Comparison of ENCODE assay signal across 18 cellular contexts in the genomic region with DNA sequence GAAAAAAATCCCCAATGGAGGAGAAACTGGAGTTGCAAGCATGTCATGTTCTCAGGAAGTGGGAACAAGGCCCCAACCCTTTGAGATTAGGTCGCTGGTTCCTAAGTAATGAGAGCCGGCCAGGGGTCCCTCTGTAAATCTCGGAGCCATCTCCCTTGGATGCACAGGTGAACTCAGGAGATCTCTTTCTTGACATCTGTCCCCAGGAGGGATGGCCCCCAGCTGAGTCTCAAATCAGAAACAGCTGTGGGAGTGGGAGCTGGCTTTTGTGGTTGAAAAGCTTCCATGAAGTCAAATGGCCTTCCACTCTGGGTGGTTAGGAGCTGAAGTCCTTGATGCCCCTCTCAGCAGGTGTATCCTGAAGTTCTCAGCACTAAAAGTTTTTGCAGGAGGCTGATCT.
A peak's percentile ranks its signal among the peaks of the same experiment; 100 is the strongest.
DNase-seq lines count a peak whose midpoint lies in the region; ATAC-seq and TF ChIP-seq lines count a peak whose summit lies in the region.
"Had no signal": no experiment of that assay in that cellular context is flagged by ENCODE, and none has a peak within 500 bp of the region (broad histone marks: within the 10 kb centered on the region; RNA-seq: fewer than 3 reads in every experiment).

No MANE protein-coding gene starts in this region.

- no peak overlapping the region for H4K91ac ChIP-seq in mesenchymal stem cell (ENCODE audit: low read length)

- no peaks in the 10 kb centered on the region for H3K9me3 Mint-ChIP-seq in osteocyte (ENCODE audit: unreplicated experiment)
- H3K9me3 Mint-ChIP-seq: GM23338, HFFc6 had no signal

- no peak overlapping the region for H2BK12ac ChIP-seq in mesenchymal stem cell (ENCODE audit: low read length in 2 of 2)

- H3K9ac ChIP-seq in BLaER1: no peak overlapping the region
- no peak overlapping the region for H3K9ac ChIP-seq in mesenchymal stem cell (ENCODE audit: low read length)
- H3K9ac ChIP-seq in Karpas-422 (ENCODE audit: low read length): no peak overlapping the region

- no peak overlapping the region for H3K4me3 Mint-ChIP-seq in osteocyte (ENCODE audit: unreplicated experiment)
- H3K4me3 Mint-ChIP-seq: CD4-positive, CD25-positive, alpha-beta regulatory T cell; CD8-positive, alpha-beta memory T cell; GM23338; HFFc6 had no signal

- CTCF ChIA-PET in HEK293 (lab: Yijun Ruan, JAX): interaction anchor here (0.7 kb wide), 1 partner anchor 51 kb away, joined by 3 read pairs; no protein-coding TSS in a partner anchor

- H3K9me2 ChIP-seq in Karpas-422 (replicated peaks; ENCODE audit: insufficient read depth, low read length): no peaks in the 10 kb centered on the region

- no peak overlapping the region for H3K18ac ChIP-seq in mesenchymal stem cell (ENCODE audit: low read depth in 1 of 2, low read length in 2 of 2)

- H3K36me3 Mint-ChIP-seq in osteocyte (ENCODE audit: unreplicated experiment): no peaks in the 10 kb centered on the region
- H3K36me3 Mint-ChIP-seq: CD4-positive, CD25-positive, alpha-beta regulatory T cell; CD8-positive, alpha-beta memory T cell had no signal

- H3K14ac ChIP-seq in mesenchymal stem cell (ENCODE audit: low read length in 2 of 2): no peak overlapping the region

- 0 out of 2 replicates have a peak overlapping the region, but pooled peaks have one; percentile 11 for H3K27ac ChIP-seq in BLaER1
- no peak overlapping the region for H3K27ac ChIP-seq in HEK293 (ENCODE audit: extremely low read depth, low read depth, low read length)
- no peak overlapping the region for H3K27ac ChIP-seq in mesenchymal stem cell (ENCODE audit: low read length, poor library complexity, severe bottlenecking)
- no peak overlapping the region for H3K27ac ChIP-seq in Karpas-422 (ENCODE audit: low read length)
- H3K27ac ChIP-seq: 22Rv1 had no signal

- WGBS in mesenchymal stem cell: 90% methylated on average over 3 of the region's 3 CpGs

- H3K27me3 Mint-ChIP-seq in osteocyte (ENCODE audit: unreplicated experiment): no peaks in the 10 kb centered on the region

- H3K9me3 ChIP-seq in BLaER1 (no peaks in the 10 kb centered on the region), HEK293 (ENCODE audit: control insufficient read depth, insufficient read depth, low read depth, low read length) (no peaks in the 10 kb centered on the region), mesenchymal stem cell (ENCODE audit: control insufficient read depth, low read length) (no peaks in the 10 kb centered on the region), Karpas-422 (ENCODE audit: low read length) (no peaks in the 10 kb centered on the region)
- H3K9me3 ChIP-seq: A549 had no signal

- POLR2A ChIA-PET in HEK293 (lab: Yijun Ruan, JAX): no interaction called here

- H2BK120ac ChIP-seq in mesenchymal stem cell (ENCODE audit: low read depth, low read length): no peak overlapping the region

- H3K36me3 ChIP-seq in BLaER1 (no peaks in the 10 kb centered on the region), HEK293 (ENCODE audit: control insufficient read depth in 2 of 2, insufficient read depth in 1 of 2, low read length in 2 of 2) (no peaks in the 10 kb centered on the region), mesenchymal stem cell (ENCODE audit: control insufficient read depth in 1 of 2, insufficient read depth in 2 of 2, low read depth in 1 of 2, low read length in 2 of 2) (no peaks in the 10 kb centered on the region), Karpas-422 (ENCODE audit: insufficient read depth, low read length) (no peaks in the 10 kb centered on the region)

- no peak overlapping the region for H3K23ac ChIP-seq in mesenchymal stem cell (ENCODE audit: low read length in 2 of 2)

- H3K4me2 ChIP-seq in BLaER1: peak overlapping the region; percentile 85
- H3K4me2 ChIP-seq in mesenchymal stem cell (ENCODE audit: low read length, poor library complexity, severe bottlenecking): no peak overlapping the region
- H3K4me2 ChIP-seq in Karpas-422 (ENCODE audit: low read depth, low read length, poor library complexity, severe bottlenecking): no peak overlapping the region
- H3K4me2 ChIP-seq: GM23338 had no signal

- H3K79me1 ChIP-seq in mesenchymal stem cell (replicated peaks; ENCODE audit: low read length, poor library complexity, severe bottlenecking): no peaks in the 10 kb centered on the region

- no peak overlapping the region for H2BK5ac ChIP-seq in mesenchymal stem cell (ENCODE audit: low read depth, low read length, poor library complexity, severe bottlenecking)

- H2AFZ ChIP-seq in mesenchymal stem cell (ENCODE audit: low read depth, low read length) (no peak overlapping the region), Karpas-422 (ENCODE audit: low read length) (no peak overlapping the region)
- H2AFZ ChIP-seq: GM23338 had no signal

- DNase-seq in mesenchymal stem cell (no peak), osteocyte (ENCODE audit: extremely low spot score, unreplicated experiment) (no peak), Karpas-422 (no peak), inferior parietal cortex (ENCODE audit: extremely low spot score) (no peak)
- DNase-seq: AML-193; CD4-positive, CD25-positive, alpha-beta regulatory T cell; CD8-positive, alpha-beta memory T cell; COR-L47; DMS79; GDM1; HCEC 1CT; HFFc6 had no signal

- H3K4me1 Mint-ChIP-seq in osteocyte (ENCODE audit: unreplicated experiment): peaks cover 69% of the 10 kb centered on the region
- H3K4me1 Mint-ChIP-seq: CD4-positive, CD25-positive, alpha-beta regulatory T cell; CD8-positive, alpha-beta memory T cell had no signal

- H3K4me1 ChIP-seq in BLaER1 (peaks cover 68% of the 10 kb centered on the region), HEK293 (ENCODE audit: control insufficient read depth, insufficient read depth, low read length) (peaks cover 9% of the 10 kb centered on the region), mesenchymal stem cell (ENCODE audit: control insufficient read depth, insufficient read depth, low read depth, low read length) (peaks cover 16% of the 10 kb centered on the region), Karpas-422 (ENCODE audit: low read length) (peaks cover 4% of the 10 kb centered on the region; the same call in 1 of the 2 replicates)

- peak overlapping the region; percentile 18 for H3K27ac Mint-ChIP-seq in osteocyte (ENCODE audit: unreplicated experiment)
- H3K27ac Mint-ChIP-seq: CD4-positive, CD25-positive, alpha-beta regulatory T cell; CD8-positive, alpha-beta memory T cell; GM23338; HFFc6 had no signal

- ATAC-seq in HG02763 (IDR thresholded peaks at IDR 0.05; ENCODE audit: unreplicated experiment): no peak
- ATAC-seq: A549, GM23338 had no signal

- TF ChIP-seq CTCF in HEK293 (tag by site-specific recombination; IDR thresholded peaks at IDR 0.05) (no peak), osteocyte (IDR thresholded peaks at IDR 0.05) (no peak)

- H3K4me3 ChIP-seq in BLaER1: no peak overlapping the region
- H3K4me3 ChIP-seq in HEK293 (ENCODE audit: low read depth, low read length): no peak overlapping the region
- H3K4me3 ChIP-seq in mesenchymal stem cell (ENCODE audit: insufficient read depth in 1 of 2, low read depth in 1 of 2, low read length in 2 of 2): no peak overlapping the region
- no peak overlapping the region for H3K4me3 ChIP-seq in Karpas-422 (ENCODE audit: low read length)
- H3K4me3 ChIP-seq: A549, GM23338 had no signal

- H3K4ac ChIP-seq in mesenchymal stem cell (ENCODE audit: low read depth in 1 of 2, low read length in 2 of 2): no peak overlapping the region

- H3K79me2 ChIP-seq in Karpas-422 (ENCODE audit: low read length): no peaks in the 10 kb centered on the region

- H2BK15ac ChIP-seq in mesenchymal stem cell (ENCODE audit: low read depth, poor library complexity, severe bottlenecking): no peak overlapping the region

- peaks cover 19% of the 10 kb centered on the region for H3K27me3 ChIP-seq in BLaER1
- peaks cover 0 to 55% of the 10 kb centered on the region in 2 experiments for H3K27me3 ChIP-seq in mesenchymal stem cell (ENCODE audit: control insufficient read depth in 1 of 2, insufficient read depth in 1 of 2, low read length in 2 of 2)
- H3K27me3 ChIP-seq in Karpas-422 (ENCODE audit: low read length): no peaks in the 10 kb centered on the region

- no peak overlapping the region for H4K8ac ChIP-seq in mesenchymal stem cell (ENCODE audit: low read length)

- peak overlapping the region; percentile 85 for H2AK5ac ChIP-seq in mesenchymal stem cell (ENCODE audit: low read length, severe bottlenecking)

- H4K20me1 ChIP-seq in BLaER1 (no peaks in the 10 kb centered on the region), Karpas-422 (ENCODE audit: insufficient read depth, low read depth, low read length) (no peaks in the 10 kb centered on the region)

TF ChIP-seq in HEK293, 187 proteins besides CTCF, POLR2A, EP300 and RAD21:
- TF ChIP-seq GLIS1 (tag by site-specific recombination; IDR thresholded peaks at IDR 0.05): peak; percentile 68
- no peak for TF ChIP-seq ZNF324 (tag by site-specific recombination; IDR thresholded peaks at IDR 0.05)
